Comparison of ENCODE assay signal across 10 cellular contexts in genomic region chr17:57278740-57279387, GRCh38.
"Had no signal": no experiment of that assay in that cellular context is flagged by ENCODE, and none has a peak within 500 bp of the region (broad histone marks: within the 10 kb centered on the region; RNA-seq: fewer than 3 reads in every experiment).

No MANE protein-coding gene starts in this region.

- H3K27ac Mint-ChIP-seq: activated naive CD8-positive, alpha-beta T cell treated with anti-CD3 and anti-CD28 coated beads, Interleukin-2, amount 50 U/mL, for 24 hours had no signal

- H3K4me1 ChIP-seq: ascending aorta, lower lobe of right lung, pancreas had no signal

- H3K27me3 Mint-ChIP-seq: activated CD4-positive, alpha-beta memory T cell treated with anti-CD3 and anti-CD28 coated beads, Interleukin-2, amount 10 ng/mL, durations not matched to agents 7 days and 5 days; activated naive CD8-positive, alpha-beta T cell treated with anti-CD3 and anti-CD28 coated beads, Interleukin-2, amount 50 U/mL, for 24 hours had no signal

- ATAC-seq: lower lobe of right lung, pancreas had no signal

- H3K9me3 ChIP-seq: ascending aorta, lower lobe of right lung, pancreas had no signal

- FAIRE-seq: pancreas had no signal

- H3K36me3 ChIP-seq: lower lobe of right lung, pancreas had no signal

- H3K4me3 Mint-ChIP-seq: activated CD4-positive, alpha-beta memory T cell treated with anti-CD3 and anti-CD28 coated beads, Interleukin-2, amount 10 ng/mL, durations not matched to agents 7 days and 5 days; activated naive CD8-positive, alpha-beta T cell treated with anti-CD3 and anti-CD28 coated beads, Interleukin-2, amount 50 U/mL, for 24 hours had no signal

- H3K9me3 Mint-ChIP-seq: activated CD4-positive, alpha-beta memory T cell treated with anti-CD3 and anti-CD28 coated beads, Interleukin-2, amount 10 ng/mL, durations not matched to agents 7 days and 5 days; activated naive CD8-positive, alpha-beta T cell treated with anti-CD3 and anti-CD28 coated beads, Interleukin-2, amount 50 U/mL, for 24 hours had no signal

- H3K27ac ChIP-seq: ascending aorta, epithelial cell of prostate, lower lobe of right lung, pancreas, VCaP had no signal

- H3K4me3 ChIP-seq: ascending aorta, lower lobe of right lung, pancreas had no signal

- DNase-seq: activated CD4-positive, alpha-beta memory T cell treated with anti-CD3 and anti-CD28 coated beads, Interleukin-2, amount 10 ng/mL, durations not matched to agents 7 days and 5 days; activated naive CD8-positive, alpha-beta T cell treated with anti-CD3 and anti-CD28 coated beads, Interleukin-2, amount 50 U/mL, for 24 hours; foreskin melanocyte; kidney glomerular epithelial cell; lower lobe of right lung; pancreas; stimulated activated CD4-positive, alpha-beta T cell treated with anti-CD3 and anti-CD28 coated beads, Interleukin-12 subunit alpha, Interleukin-12 subunit beta, amount 100 ng/mL, for 4 hours had no signal

- H3K27me3 ChIP-seq: ascending aorta, pancreas had no signal
